27 cellular contexts compared by ENCODE assay signal in the genomic region with DNA sequence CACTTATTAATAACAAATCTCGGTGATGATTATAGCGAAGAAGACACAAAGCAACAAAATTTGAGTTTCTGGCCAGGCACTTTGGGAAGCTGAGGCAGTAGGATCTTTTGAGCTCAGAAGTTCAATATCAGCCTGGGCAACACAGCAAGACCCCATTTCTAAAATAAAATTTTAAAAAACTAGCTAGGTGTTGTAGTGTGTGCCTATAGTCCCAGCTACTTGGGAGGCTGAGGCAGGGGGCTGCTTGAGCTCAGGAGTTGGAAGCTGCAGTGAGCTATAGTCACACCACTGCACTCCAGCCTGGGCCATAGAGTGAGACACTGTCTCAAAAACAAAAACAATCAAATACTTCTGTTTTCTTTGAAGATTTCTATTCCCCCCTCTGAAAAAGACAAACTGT.
"Had no signal": no experiment of that assay in that cellular context is flagged by ENCODE, and none has a peak within 500 bp of the region (broad histone marks: within the 10 kb centered on the region; RNA-seq: fewer than 3 reads in every experiment).

No MANE protein-coding gene starts in this region.

- H3K27ac Mint-ChIP-seq: stimulated activated effector memory CD8-positive, alpha-beta T cell treated with anti-CD3 and anti-CD28 coated beads, Interleukin-12 subunit alpha, Interleukin-12 subunit beta, amount 100 ng/mL, for 72 hours; stimulated activated memory B cell treated with anti-CD40 and anti-IgM and Interleukin-4, amounts not matched to agents 10 μg/mL and 1 μg/mL and 100 μg/mL, for 72 hours; stimulated activated naive B cell treated with anti-CD40 and anti-IgM and Interleukin-4, amounts not matched to agents 10 μg/mL and 1 μg/mL and 100 μg/mL, for 72 hours; stimulated activated naive CD8-positive, alpha-beta T cell treated with anti-CD3 and anti-CD28 coated beads, Interleukin-15, amount 100 ng/mL, for 72 hours; stimulated activated naive CD8-positive, alpha-beta T cell treated with anti-CD3 and anti-CD28 coated beads, Interleukin-15, Interleukin-2, amounts not matched to agents 100 ng/mL and 50 ng/mL, for 24 hours; type B pancreatic cell had no signal

- H3K27me3 ChIP-seq: suprapubic skin, testis, thyroid gland, tibial artery, tibial nerve, upper lobe of left lung, upper lobe of right lung, uterus, vagina had no signal

- H3K36me3 ChIP-seq: stomach, suprapubic skin, thoracic aorta, thyroid gland, tibial artery, tibial nerve, transverse colon, upper lobe of left lung, upper lobe of right lung, uterus, vagina had no signal

- H3K36me3 Mint-ChIP-seq: stimulated activated effector memory CD8-positive, alpha-beta T cell treated with anti-CD3 and anti-CD28 coated beads, Interleukin-12 subunit alpha, Interleukin-12 subunit beta, amount 100 ng/mL, for 72 hours; stimulated activated memory B cell treated with anti-CD40 and anti-IgM and Interleukin-4, amounts not matched to agents 10 μg/mL and 1 μg/mL and 100 μg/mL, for 72 hours; stimulated activated naive B cell treated with anti-CD40 and anti-IgM and Interleukin-4, amounts not matched to agents 10 μg/mL and 1 μg/mL and 100 μg/mL, for 72 hours; type B pancreatic cell had no signal

- H3K9me3 Mint-ChIP-seq: stimulated activated effector memory CD8-positive, alpha-beta T cell treated with anti-CD3 and anti-CD28 coated beads, Interleukin-12 subunit alpha, Interleukin-12 subunit beta, amount 100 ng/mL, for 72 hours; stimulated activated memory B cell treated with anti-CD40 and anti-IgM and Interleukin-4, amounts not matched to agents 10 μg/mL and 1 μg/mL and 100 μg/mL, for 72 hours; stimulated activated naive B cell treated with anti-CD40 and anti-IgM and Interleukin-4, amounts not matched to agents 10 μg/mL and 1 μg/mL and 100 μg/mL, for 72 hours; stimulated activated naive CD8-positive, alpha-beta T cell treated with anti-CD3 and anti-CD28 coated beads, Interleukin-15, amount 100 ng/mL, for 72 hours; stimulated activated naive CD8-positive, alpha-beta T cell treated with anti-CD3 and anti-CD28 coated beads, Interleukin-15, Interleukin-2, amounts not matched to agents 100 ng/mL and 50 ng/mL, for 24 hours; type B pancreatic cell had no signal

- H3K4me3 Mint-ChIP-seq: stimulated activated effector memory CD8-positive, alpha-beta T cell treated with anti-CD3 and anti-CD28 coated beads, Interleukin-12 subunit alpha, Interleukin-12 subunit beta, amount 100 ng/mL, for 72 hours; stimulated activated memory B cell treated with anti-CD40 and anti-IgM and Interleukin-4, amounts not matched to agents 10 μg/mL and 1 μg/mL and 100 μg/mL, for 72 hours; stimulated activated naive B cell treated with anti-CD40 and anti-IgM and Interleukin-4, amounts not matched to agents 10 μg/mL and 1 μg/mL and 100 μg/mL, for 72 hours; stimulated activated naive CD8-positive, alpha-beta T cell treated with anti-CD3 and anti-CD28 coated beads, Interleukin-15, amount 100 ng/mL, for 72 hours; stimulated activated naive CD8-positive, alpha-beta T cell treated with anti-CD3 and anti-CD28 coated beads, Interleukin-15, Interleukin-2, amounts not matched to agents 100 ng/mL and 50 ng/mL, for 24 hours; type B pancreatic cell had no signal

- H3K4me1 ChIP-seq: suprapubic skin, testis, tibial artery, tibial nerve, transverse colon, upper lobe of left lung, upper lobe of right lung, uterus, vagina had no signal

- H3K4me1 Mint-ChIP-seq: stimulated activated effector memory CD8-positive, alpha-beta T cell treated with anti-CD3 and anti-CD28 coated beads, Interleukin-12 subunit alpha, Interleukin-12 subunit beta, amount 100 ng/mL, for 72 hours had no signal

- H3K4me3 ChIP-seq: stomach, suprapubic skin, testis, thoracic aorta, thyroid gland, tibial artery, tibial nerve, transverse colon, upper lobe of left lung, upper lobe of right lung, uterus, vagina had no signal

- ATAC-seq: stimulated activated effector memory CD8-positive, alpha-beta T cell treated with anti-CD3 and anti-CD28 coated beads, Interleukin-12 subunit alpha, Interleukin-12 subunit beta, amount 100 ng/mL, for 72 hours; stimulated activated memory B cell treated with anti-CD40 and anti-IgM and Interleukin-4, amounts not matched to agents 10 μg/mL and 1 μg/mL and 100 μg/mL, for 72 hours; stimulated activated naive B cell treated with anti-CD40 and anti-IgM and Interleukin-4, amounts not matched to agents 10 μg/mL and 1 μg/mL and 100 μg/mL, for 72 hours; stimulated activated naive CD8-positive, alpha-beta T cell treated with anti-CD3 and anti-CD28 coated beads, Interleukin-15, amount 100 ng/mL, for 72 hours; stimulated activated naive CD8-positive, alpha-beta T cell treated with anti-CD3 and anti-CD28 coated beads, Interleukin-15, Interleukin-2, amounts not matched to agents 100 U/mL and 50 U/mL, for 24 hours; upper lobe of right lung had no signal

- H3K27ac ChIP-seq: stomach, suprapubic skin, testis, thoracic aorta, thyroid gland, tibial artery, tibial nerve, transverse colon, upper lobe of left lung, upper lobe of right lung, uterus, vagina had no signal

- H3K27me3 Mint-ChIP-seq: stimulated activated memory B cell treated with anti-CD40 and anti-IgM and Interleukin-4, amounts not matched to agents 10 μg/mL and 1 μg/mL and 100 μg/mL, for 72 hours had no signal

- DNase-seq: stimulated activated CD4-positive, alpha-beta T cell treated with anti-CD3 and anti-CD28 coated beads, Interleukin-2, amount 100 ng/mL, for 48 hours; stimulated activated CD4-positive, alpha-beta T cell treated with anti-CD3 and anti-CD28 coated beads, Interleukin-4, amount 100 ng/mL, for 1 hour; stimulated activated CD4-positive, alpha-beta T cell treated with anti-CD3 and anti-CD28 coated beads, Interleukin-4, amount 100 ng/mL, for 24 hours; stimulated activated CD4-positive, alpha-beta T cell treated with anti-CD3 and anti-CD28 coated beads, Interleukin-4, amount 100 ng/mL, for 4 hours; stimulated activated CD8-positive, alpha-beta memory T cell treated with anti-CD3 and anti-CD28 coated beads, Interleukin-4, amount 100 ng/mL, for 48 hours; stimulated activated naive B cell treated with anti-CD40 and anti-IgM and Interleukin-4, amounts not matched to agents 10 μg/mL and 1 μg/mL and 100 μg/mL, for 72 hours; stimulated activated naive CD4-positive, alpha-beta T cell; stimulated activated naive CD4-positive, alpha-beta T cell treated with Interleukin-2 at 50 U/mL for 16 hours; stimulated activated naive CD8-positive, alpha-beta T cell treated with anti-CD3 and anti-CD28 coated beads, Interleukin-15, amount 100 ng/mL, for 72 hours; stimulated activated naive CD8-positive, alpha-beta T cell treated with anti-CD3 and anti-CD28 coated beads, Interleukin-15, Interleukin-2, amounts not matched to agents 100 U/mL and 50 U/mL, for 24 hours; stomach; substantia nigra; testis; thyroid gland; tibial artery; transverse colon; upper lobe of left lung; upper lobe of right lung; uterus had no signal

- H3K9me3 ChIP-seq: stomach, suprapubic skin, testis, thoracic aorta, thyroid gland, tibial artery, tibial nerve, transverse colon, upper lobe of left lung, upper lobe of right lung, uterus, vagina had no signal
